ENCODE assay signal across 2 cellular contexts in the genomic region with DNA sequence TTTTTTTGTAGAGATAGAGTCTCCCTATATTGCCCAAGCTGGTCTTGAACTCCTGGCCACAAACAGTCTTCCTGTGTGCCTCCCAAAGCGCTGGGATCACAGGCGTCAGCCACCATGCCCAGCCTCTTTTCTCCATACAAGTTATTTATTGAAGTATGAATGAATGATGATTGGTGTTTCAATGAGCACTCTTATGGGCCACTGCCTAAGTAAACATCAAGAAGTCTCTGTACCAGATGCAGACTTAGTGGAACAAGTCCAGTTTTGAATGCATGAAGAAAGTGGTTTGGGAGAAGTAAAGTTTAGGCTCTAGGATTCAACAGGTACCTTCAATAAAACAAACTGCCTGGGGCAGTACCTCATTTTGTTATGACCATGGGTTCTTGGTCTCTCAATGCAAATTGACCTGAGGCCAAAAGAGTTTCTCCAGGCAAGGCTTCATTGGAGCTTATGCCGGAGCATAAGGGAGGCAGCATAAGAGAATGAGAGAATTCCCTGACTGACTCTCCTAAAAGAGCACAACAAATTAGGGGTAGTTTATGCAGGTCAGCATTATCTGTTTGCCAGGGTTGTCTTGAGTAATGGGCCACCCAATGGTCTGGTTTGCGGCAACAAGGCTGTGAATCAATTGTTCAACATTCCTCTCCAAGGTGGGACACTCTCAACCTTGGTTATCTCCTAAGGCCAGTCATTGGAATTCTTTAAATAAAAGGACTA.
A peak's percentile ranks its signal among the peaks of the same experiment; 100 is the strongest.
TF ChIP-seq lines count a peak whose summit lies in the region.

No MANE protein-coding gene starts in this region.

TF ChIP-seq in A549, 52 proteins besides CTCF, POLR2A, EP300 and RAD21:
- TF ChIP-seq RNF2 (IDR thresholded peaks at IDR 0.05; ENCODE audit: borderline replicate concordance, low read depth) (no peak), MAFK (IDR thresholded peaks at IDR 0.05; ENCODE audit: partially characterized antibody) (peak; percentile 23)

TF ChIP-seq in GM12878, 131 proteins besides CTCF, POLR2A, EP300 and RAD21:
- TF ChIP-seq PRDM15 (CRISPR knock-in tag; IDR thresholded peaks at IDR 0.05) = no peak
- TF ChIP-seq KAT2A (conservative IDR thresholded peaks at IDR 0.05; ENCODE audit: control insufficient read depth, low read depth, low read length) = no peak
- TF ChIP-seq CREB1 (IDR thresholded peaks at IDR 0.05; ENCODE audit: low read depth) = no peak
- TF ChIP-seq HSF1 (IDR thresholded peaks at IDR 0.05; ENCODE audit: low read depth, low read length) = no peak
- TF ChIP-seq CEBPB (IDR thresholded peaks at IDR 0.05; ENCODE audit: borderline replicate concordance in 1 of 2, low read depth in 2 of 2, low read length in 2 of 2) = no peak
- TF ChIP-seq GATAD2B (conservative IDR thresholded peaks at IDR 0.05; ENCODE audit: low read depth) = no peak
- TF ChIP-seq, protein P1, sequence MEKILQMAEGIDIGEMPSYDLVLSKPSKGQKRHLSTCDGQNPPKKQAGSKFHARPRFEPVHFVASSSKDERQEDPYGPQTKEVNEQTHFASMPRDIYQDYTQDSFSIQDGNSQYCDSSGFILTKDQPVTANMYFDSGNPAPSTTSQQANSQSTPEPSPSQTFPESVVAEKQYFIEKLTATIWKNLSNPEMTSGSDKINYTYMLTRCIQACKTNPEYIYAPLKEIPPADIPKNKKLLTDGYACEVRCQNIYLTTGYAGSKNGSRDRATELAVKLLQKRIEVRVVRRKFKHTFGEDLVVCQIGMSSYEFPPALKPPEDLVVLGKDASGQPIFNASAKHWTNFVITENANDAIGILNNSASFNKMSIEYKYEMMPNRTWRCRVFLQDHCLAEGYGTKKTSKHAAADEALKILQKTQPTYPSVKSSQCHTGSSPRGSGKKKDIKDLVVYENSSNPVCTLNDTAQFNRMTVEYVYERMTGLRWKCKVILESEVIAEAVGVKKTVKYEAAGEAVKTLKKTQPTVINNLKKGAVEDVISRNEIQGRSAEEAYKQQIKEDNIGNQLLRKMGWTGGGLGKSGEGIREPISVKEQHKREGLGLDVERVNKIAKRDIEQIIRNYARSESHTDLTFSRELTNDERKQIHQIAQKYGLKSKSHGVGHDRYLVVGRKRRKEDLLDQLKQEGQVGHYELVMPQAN (conservative IDR thresholded peaks at IDR 0.05) = no peak
- TF ChIP-seq BHLHE40 (IDR thresholded peaks at IDR 0.05; ENCODE audit: borderline replicate concordance in 1 of 2, low read depth in 2 of 2, low read length in 1 of 2) = no peak
- no peak for TF ChIP-seq CBX3 (IDR thresholded peaks at IDR 0.05; ENCODE audit: borderline replicate concordance, low read depth)
- TF ChIP-seq SREBF1 (IDR thresholded peaks at IDR 0.05; ENCODE audit: low read length) = no peak
- TF ChIP-seq RB1 (IDR thresholded peaks at IDR 0.05; ENCODE audit: borderline replicate concordance) = no peak
- TF ChIP-seq KDM1A (IDR thresholded peaks at IDR 0.05; ENCODE audit: borderline replicate concordance) = no peak
